In genomic region chr14:80867798-80868197, GRCh38 we compare ENCODE assay signal across 35 cellular contexts.
"Had no signal": no experiment of that assay in that cellular context is flagged by ENCODE, and none has a peak within 500 bp of the region (broad histone marks: within the 10 kb centered on the region; RNA-seq: fewer than 3 reads in every experiment).

No MANE protein-coding gene starts in this region.

- H3K4me1 ChIP-seq: adrenal gland, ascending aorta had no signal

- H3K27ac ChIP-seq: adrenal gland, ascending aorta, VCaP had no signal

- H3K27me3 ChIP-seq: adrenal gland, ascending aorta had no signal

- H3K36me3 ChIP-seq: adrenal gland, ascending aorta had no signal

- ATAC-seq: activated CD8-positive, alpha-beta T cell treated with anti-CD3 and anti-CD28 coated beads for 36 hours; activated naive CD4-positive, alpha-beta T cell treated with anti-CD3 and anti-CD28 coated beads, Interleukin-2, amount 50 U/mL, for 72 hours; activated T-cell treated with anti-CD3 and anti-CD28 coated beads, Interleukin-2, amount 50 U/mL, for 4 hours; activated T-cell treated with anti-CD3 and anti-CD28 coated beads, Interleukin-2, amount 50 U/mL, for 72 hours; activated T-helper 17 cell treated with anti-CD3 and anti-CD28 coated beads, Interleukin-2, amount 50 U/mL, for 72 hours had no signal

- H3K4me3 ChIP-seq: adrenal gland, ascending aorta had no signal

- H3K27ac Mint-ChIP-seq: activated B cell treated with CpG ODN at 0.5 μM for 24 hours; activated CD4-positive, alpha-beta memory T cell treated with anti-CD3 and anti-CD28 coated beads for 36 hours; activated CD4-positive, alpha-beta T cell treated with anti-CD3 and anti-CD28 coated beads, Interleukin-2, amount 10 ng/mL, durations not matched to agents 24 days and 14 days; activated CD8-positive, alpha-beta T cell treated with anti-CD3 and anti-CD28 coated beads for 36 hours; activated naive CD4-positive, alpha-beta T cell treated with anti-CD3 and anti-CD28 coated beads for 36 hours; activated naive CD4-positive, alpha-beta T cell treated with anti-CD3 and anti-CD28 coated beads, Interleukin-2, amount 50 U/mL, for 72 hours; activated naive CD8-positive, alpha-beta T cell treated with anti-CD3 and anti-CD28 coated beads for 36 hours; activated T-cell treated with anti-CD3 and anti-CD28 coated beads, Interleukin-2, amount 50 U/mL, for 72 hours; activated T-helper 1 cell treated with anti-CD3 and anti-CD28 coated beads, Interleukin-12 subunit alpha, Interleukin-12 subunit beta, Interleukin-2, Interleukin-4 antibody, amounts not matched to agents 30 ng/mL and 10 ng/mL and 1 ng/mL, durations not matched to agents 14 hours and 24 hours and 36 hours; activated T-helper 17 cell treated with anti-CD3 and anti-CD28 coated beads, Interleukin-2, amount 50 U/mL, for 72 hours; brain; T-helper 1 cell treated with Interleukin-12 subunit alpha and Interleukin-12 subunit beta and Interleukin-4 antibody, amounts not matched to agents 30 μg/mL and 1 μg/mL, for 36 hours; T-helper 2 cell treated with Interferon-gamma antibody and Interleukin-4, amounts not matched to agents 5 μg/mL and 100 μg/mL, for 36 hours had no signal

- H3K4me3 Mint-ChIP-seq: activated B cell treated with CpG ODN at 0.5 μM for 24 hours; activated CD4-positive, alpha-beta memory T cell treated with anti-CD3 and anti-CD28 coated beads for 36 hours; activated CD4-positive, alpha-beta T cell treated with anti-CD3 and anti-CD28 coated beads, Interleukin-2, amount 10 ng/mL, durations not matched to agents 24 days and 14 days; activated CD8-positive, alpha-beta T cell treated with anti-CD3 and anti-CD28 coated beads for 36 hours; activated naive CD4-positive, alpha-beta T cell treated with anti-CD3 and anti-CD28 coated beads for 36 hours; activated naive CD8-positive, alpha-beta T cell treated with anti-CD3 and anti-CD28 coated beads for 36 hours; activated T-cell treated with anti-CD3 and anti-CD28 coated beads, Interleukin-2, amount 50 U/mL, for 4 hours; activated T-cell treated with anti-CD3 and anti-CD28 coated beads, Interleukin-2, amount 50 U/mL, for 72 hours; activated T-helper 1 cell treated with anti-CD3 and anti-CD28 coated beads, Interleukin-12 subunit alpha, Interleukin-12 subunit beta, Interleukin-2, Interleukin-4 antibody, amounts not matched to agents 30 ng/mL and 10 ng/mL and 1 ng/mL, durations not matched to agents 14 hours and 24 hours and 36 hours; activated T-helper 17 cell treated with anti-CD3 and anti-CD28 coated beads, Interleukin-2, amount 50 U/mL, for 72 hours; brain; T-helper 1 cell treated with Interleukin-12 subunit alpha and Interleukin-12 subunit beta and Interleukin-4 antibody, amounts not matched to agents 30 μg/mL and 1 μg/mL, for 36 hours; T-helper 2 cell treated with Interferon-gamma antibody and Interleukin-4, amounts not matched to agents 5 μg/mL and 100 μg/mL, for 36 hours had no signal

- DNase-seq: activated B cell treated with CpG ODN at 0.5 μM for 24 hours; activated CD4-positive, alpha-beta memory T cell treated with anti-CD3 and anti-CD28 coated beads for 36 hours; activated CD4-positive, alpha-beta T cell treated with anti-CD3 and anti-CD28 coated beads for 4 hours; activated CD4-positive, alpha-beta T cell treated with anti-CD3 and anti-CD28 coated beads, Interleukin-2, amount 10 ng/mL, durations not matched to agents 24 days and 14 days; activated CD4-positive, alpha-beta T cell treated with anti-CD3 and anti-CD28 coated beads, Interleukin-2, amount 50 U/mL, for 1 hour; activated CD4-positive, alpha-beta T cell treated with anti-CD3 and anti-CD28 coated beads, Interleukin-2, amount 50 U/mL, for 4 hours; activated CD4-positive, CD25-positive, alpha-beta regulatory T cell treated with anti-CD3 and anti-CD28 coated beads, Interleukin-2, amount 50 U/mL, for 72 hours; activated CD8-positive, alpha-beta memory T cell treated with anti-CD3 and anti-CD28 coated beads, Interleukin-2, amount 50 U/mL, for 4 hours; activated CD8-positive, alpha-beta T cell treated with anti-CD3 and anti-CD28 coated beads for 36 hours; activated effector memory CD4-positive, alpha-beta T cell treated with anti-CD3 and anti-CD28 coated beads, Interleukin-2, amount 50 U/mL, for 16 hours; activated gamma-delta T cell treated with Interleukin-2 at 50 U/mL for 16 hours; activated naive CD4-positive, alpha-beta T cell; activated naive CD4-positive, alpha-beta T cell treated with anti-CD3 and anti-CD28 coated beads for 36 hours; activated naive CD4-positive, alpha-beta T cell treated with anti-CD3 and anti-CD28 coated beads, Interleukin-2, amount 50 U/mL, for 16 hours; activated naive CD8-positive, alpha-beta T cell treated with anti-CD3 and anti-CD28 coated beads for 36 hours; activated T-cell treated with anti-CD3 and anti-CD28 coated beads for 4 hours; activated T-cell treated with anti-CD3 and anti-CD28 coated beads, Interleukin-2, amount 50 U/mL, for 1 hour; activated T-cell treated with anti-CD3 and anti-CD28 coated beads, Interleukin-2, amount 50 U/mL, for 4 hours; activated T-cell treated with anti-CD3 and anti-CD28 coated beads, Interleukin-2, amount 50 U/mL, for 72 hours; adrenal gland; amygdala; anterior cingulate cortex; central memory CD4-positive, alpha-beta T cell; cerebellar nuclear complex; T-helper 2 cell; T-helper 9 cell had no signal

- H3K4me1 Mint-ChIP-seq: activated B cell treated with CpG ODN at 0.5 μM for 24 hours; activated CD4-positive, alpha-beta T cell treated with anti-CD3 and anti-CD28 coated beads, Interleukin-2, amount 10 ng/mL, durations not matched to agents 24 days and 14 days; activated naive CD8-positive, alpha-beta T cell treated with anti-CD3 and anti-CD28 coated beads for 36 hours; activated T-helper 17 cell treated with anti-CD3 and anti-CD28 coated beads, Interleukin-2, amount 50 U/mL, for 72 hours; brain had no signal

- FAIRE-seq: TTC549 had no signal
